18 cellular contexts compared by ENCODE assay signal in the genomic region with DNA sequence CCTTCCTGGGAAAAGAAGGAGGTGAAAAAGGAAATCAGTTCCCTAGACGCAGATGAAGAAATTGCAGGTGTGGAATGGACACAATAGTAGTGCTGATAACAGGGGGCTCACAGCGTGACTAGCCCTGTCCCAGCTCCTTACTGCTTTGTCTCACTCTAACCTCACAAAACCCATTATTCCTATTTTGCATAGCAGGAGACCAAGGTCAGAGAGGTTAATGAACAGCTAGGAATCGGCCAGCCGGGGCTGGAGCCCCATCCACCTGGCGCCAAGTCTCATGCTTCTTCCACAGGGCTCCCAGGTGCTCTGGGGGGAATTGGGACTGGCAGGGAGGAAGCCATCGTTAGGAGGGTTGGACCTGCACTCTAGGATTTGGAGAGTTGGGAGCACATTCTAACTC. TPM values are rescaled to one million over a fixed set of nuclear protein-coding genes. Genes with fewer than 3 reads are reported as not detected.
"Had no signal": no experiment of that assay in that cellular context is flagged by ENCODE, and none has a peak within 500 bp of the region (broad histone marks: within the 10 kb centered on the region; RNA-seq: fewer than 3 reads in every experiment).

No MANE protein-coding gene starts in this region.

- ATAC-seq: activated CD4-positive, CD25-positive, alpha-beta regulatory T cell treated with anti-CD3 and anti-CD28 coated beads, Interleukin-2, amount 50 U/mL, for 24 hours; activated CD8-positive, alpha-beta memory T cell treated with anti-CD3 and anti-CD28 coated beads, Interleukin-2, amount 10 ng/mL, durations not matched to agents 7 days and 5 days; activated T-cell treated with anti-CD3 and anti-CD28 coated beads, Interleukin-2, amount 50 U/mL, for 4 hours; gastrocnemius medialis; left ventricle myocardium superior; stimulated activated memory B cell treated with anti-CD40 and anti-IgM and Interleukin-4, amounts not matched to agents 10 μg/mL and 1 μg/mL and 100 μg/mL, for 72 hours had no signal

- H3K9me3 Mint-ChIP-seq: activated T-cell treated with anti-CD3 and anti-CD28 coated beads, Interleukin-2, amount 50 U/mL, for 4 hours; central memory CD8-positive, alpha-beta T cell; mesothelial cell of epicardium; stimulated activated memory B cell treated with anti-CD40 and anti-IgM and Interleukin-4, amounts not matched to agents 10 μg/mL and 1 μg/mL and 100 μg/mL, for 72 hours; type B pancreatic cell had no signal

- H3K4me3 ChIP-seq: adrenal gland, gastrocnemius medialis, psoas muscle, right lobe of liver had no signal

- H3K27ac ChIP-seq: epithelial cell of prostate, neutrophil had no signal

- DNase-seq: activated CD8-positive, alpha-beta memory T cell treated with anti-CD3 and anti-CD28 coated beads, Interleukin-2, amount 10 ng/mL, durations not matched to agents 7 days and 5 days; activated gamma-delta T cell treated with Interleukin-2 at 50 U/mL for 16 hours; activated T-cell treated with anti-CD3 and anti-CD28 coated beads, Interleukin-2, amount 50 U/mL, for 4 hours; cortex of kidney; effector memory CD4-positive, alpha-beta T cell; gastrocnemius medialis; kidney; left ventricle myocardium superior had no signal

- H3K27ac Mint-ChIP-seq: activated CD8-positive, alpha-beta memory T cell treated with anti-CD3 and anti-CD28 coated beads, Interleukin-2, amount 10 ng/mL, durations not matched to agents 7 days and 5 days; mesothelial cell of epicardium; stimulated activated memory B cell treated with anti-CD40 and anti-IgM and Interleukin-4, amounts not matched to agents 10 μg/mL and 1 μg/mL and 100 μg/mL, for 72 hours; type B pancreatic cell had no signal

- H3K9me3 ChIP-seq: adrenal gland, gastrocnemius medialis, neutrophil, psoas muscle, right lobe of liver had no signal

- H3K27me3 ChIP-seq: right lobe of liver had no signal

- H3K4me3 Mint-ChIP-seq: activated CD8-positive, alpha-beta memory T cell treated with anti-CD3 and anti-CD28 coated beads, Interleukin-2, amount 10 ng/mL, durations not matched to agents 7 days and 5 days; central memory CD8-positive, alpha-beta T cell; stimulated activated memory B cell treated with anti-CD40 and anti-IgM and Interleukin-4, amounts not matched to agents 10 μg/mL and 1 μg/mL and 100 μg/mL, for 72 hours; type B pancreatic cell had no signal

- H3K36me3 ChIP-seq: adrenal gland, gastrocnemius medialis, right lobe of liver had no signal

- H3K36me3 Mint-ChIP-seq: activated CD8-positive, alpha-beta memory T cell treated with anti-CD3 and anti-CD28 coated beads, Interleukin-2, amount 10 ng/mL, durations not matched to agents 7 days and 5 days; mesothelial cell of epicardium; type B pancreatic cell had no signal

RNA-seq across cellular contexts. Expression of a gene that starts 12.0 kb away (rescaled TPM):
- total RNA-seq: gastrocnemius medialis had no signal

RNA-seq across cellular contexts. Expression of a gene that starts 54.6 kb away (rescaled TPM):
- total RNA-seq: activated CD8-positive, alpha-beta memory T cell treated with anti-CD3 and anti-CD28 coated beads, Interleukin-2, amount 10 ng/mL, durations not matched to agents 7 days and 5 days had no signal
